Comparison of ENCODE assay signal across 17 cellular contexts in genomic region chr3:143286392-143287010, GRCh38.
DNase-seq lines count a peak whose midpoint lies in the region; ATAC-seq and TF ChIP-seq lines count a peak whose summit lies in the region.
"Had no signal": no experiment of that assay in that cellular context is flagged by ENCODE, and none has a peak within 500 bp of the region (broad histone marks: within the 10 kb centered on the region; RNA-seq: fewer than 3 reads in every experiment).

No MANE protein-coding gene starts in this region.

- H3K4me3 Mint-ChIP-seq in natural killer cell = no peak overlapping the region

- peak; percentile 50 for ATAC-seq in HG02610 (IDR thresholded peaks at IDR 0.05; ENCODE audit: unreplicated experiment)
- ATAC-seq in natural killer cell = peak; percentile 55 to 72 (median 67)
- ATAC-seq in Right ventricle myocardium superior (ENCODE audit: poor library complexity) = no peak
- ATAC-seq: HCT116 had no signal

- in situ Hi-C loops in GM13977 (cut with MboI; ENCODE audit: low pct_unique_long_range_greater_than_20kb, low sequenced_read_pairs, unreplicated experiment) = no loop called here

- intact Hi-C loops in natural killer cell (cut with micrococcal nuclease) (no loop called here), Right ventricle myocardium superior (cut with DNase I) (no loop called here)

- H3K4me3 ChIP-seq in foreskin fibroblast (ENCODE audit: low read depth in 1 of 2, low read length in 2 of 2) = no peak overlapping the region
- H3K4me3 ChIP-seq: MG63, Peyer's patch had no signal

- peak overlapping the region; percentile 39 for H3K27ac ChIP-seq in caudate nucleus (ENCODE audit: low read depth, low read length)
- H3K27ac ChIP-seq: Peyer's patch had no signal

- no peaks in the 10 kb centered on the region for H3K36me3 Mint-ChIP-seq in natural killer cell

- peaks cover 71 to 76% of the 10 kb centered on the region in 2 donors for H3K4me1 Mint-ChIP-seq in natural killer cell

- DNase-seq in caudate nucleus (lab: John Stamatoyannopoulos, UW) = no peak
- DNase-seq in natural killer cell = no peak
- no peak for DNase-seq in OCI-M1 (lab: John Stamatoyannopoulos, UW)
- DNase-seq in GM13977 (ENCODE audit: low spot score) = no peak
- no peak for DNase-seq in Right ventricle myocardium superior
- DNase-seq in foreskin fibroblast = no peak
- DNase-seq: DMS79, GOT3, MG63, NCI-H1048, NCI-H1436 treated with DMSO at 0.1 percent for 48 hours, NCI-H2029, NCI-H2171 treated with DMSO at 0.1 percent for 48 hours, NCI-H446 treated with DMSO at 0.1 percent for 48 hours, Peyer's patch had no signal

- H3K27ac Mint-ChIP-seq in natural killer cell = peak overlapping the region in 1 of 2 donors; percentile 79

- H3K9me3 Mint-ChIP-seq in natural killer cell = no peaks in the 10 kb centered on the region

- no peaks in the 10 kb centered on the region for H3K27me3 Mint-ChIP-seq in natural killer cell (ENCODE audit: low read depth in 2 of 2)

- no peak for TF ChIP-seq CTCF in natural killer cell (IDR thresholded peaks at IDR 0.05)
- no peak for TF ChIP-seq CTCF in GM13977 (IDR thresholded peaks at IDR 0.05; ENCODE audit: extremely low read depth, insufficient read depth, missing control alignments)
- TF ChIP-seq CTCF in foreskin fibroblast (IDR thresholded peaks at IDR 0.05; ENCODE audit: low read depth, low read length) = no peak
